ENCODE assay signal across 10 cellular contexts in genomic region chr21:33261635-33262034, GRCh38. TPM values are rescaled to one million over a fixed set of nuclear protein-coding genes. Genes with fewer than 3 reads are reported as not detected.
DNase-seq lines count a peak whose midpoint lies in the region; ATAC-seq, FAIRE-seq and TF ChIP-seq lines count a peak whose summit lies in the region.
"Had no signal": no experiment of that assay in that cellular context is flagged by ENCODE, and none has a peak within 500 bp of the region (broad histone marks: within the 10 kb centered on the region; RNA-seq: fewer than 3 reads in every experiment).

No MANE protein-coding gene starts in this region.

- H4K20me1 ChIP-seq in GM12878 (ENCODE audit: control insufficient read depth, insufficient read depth), result no peaks in the 10 kb centered on the region

- WGBS in GM12878 (ENCODE audit: insufficient coverage, insufficient replicate concordance, low lambda C conversion rate, missing lambda C conversion rate), result 44% methylated on average over 3 of the region's 3 CpGs

- peak; percentile 3; the same call in 1 of the 3 replicates for ATAC-seq in GM12878

- in situ Hi-C loops in GM12878 (cut with MboI), result loop anchor here (25.0 kb wide), 1 partner anchor 1601 kb away; no protein-coding TSS in a partner anchor

- DNase-seq in GDM1 (lab: John Stamatoyannopoulos, UW), result peak; percentile 56
- peak; percentile 34 for DNase-seq in NAMALWA (ENCODE audit: low spot score)
- DNase-seq in GM12878 (ENCODE audit: low read depth, low spot score), result no peak
- peak; percentile 44 for DNase-seq in osteocyte (ENCODE audit: extremely low spot score, unreplicated experiment)
- DNase-seq in A673 (ENCODE audit: low spot score), result no peak
- DNase-seq in right atrium auricular region (ENCODE audit: low spot score), result no peak
- no peak for DNase-seq in AG08395 (ENCODE audit: low spot score)
- no peak for DNase-seq in type B pancreatic cell (ENCODE audit: extremely low spot score, unreplicated experiment)
- DNase-seq: NCI-H1417 had no signal

- POLR2A ChIA-PET in GM12878 (lab: Charles Lee), result interaction anchor here (1.0 to 2.6 kb wide), 2 partner anchors 22 to 44 kb away, joined by 4 to 10 read pairs; no protein-coding TSS in a partner anchor
- POLR2A ChIA-PET in A673 (lab: Charles Lee; ENCODE audit: low non-redundant PET), result no interaction called here

- H3K4me1 Mint-ChIP-seq in osteocyte (ENCODE audit: unreplicated experiment), result peaks cover 10% of the 10 kb centered on the region
- peaks cover 12% of the 10 kb centered on the region for H3K4me1 Mint-ChIP-seq in type B pancreatic cell (ENCODE audit: unreplicated experiment)

- peak overlapping the region; percentile 45 for H3K27ac ChIP-seq in GM12878 (ENCODE audit: control insufficient read depth, insufficient read depth)
- no peak overlapping the region for H3K27ac ChIP-seq in A673 (ENCODE audit: low read depth, low read length, poor library complexity, severe bottlenecking)
- no peak overlapping the region for H3K27ac ChIP-seq in right atrium auricular region

- TF ChIP-seq RAD21 in GM12878 (IDR thresholded peaks at IDR 0.05; ENCODE audit: insufficient read depth, low read depth, low read length), result no peak

- CTCF ChIA-PET in GM12878 (lab: Yijun Ruan, JAX), result interaction anchor here (1.1 to 1.5 kb wide), 2 partner anchors 10 to 23 kb away, joined by 3 read pairs; no protein-coding TSS in a partner anchor
- CTCF ChIA-PET in A673 (lab: Charles Lee), result no interaction called here

- H3K9me3 Mint-ChIP-seq in osteocyte (ENCODE audit: unreplicated experiment), result no peaks in the 10 kb centered on the region
- peaks cover 3% of the 10 kb centered on the region for H3K9me3 Mint-ChIP-seq in type B pancreatic cell

- no peak overlapping the region for H3K4me3 Mint-ChIP-seq in osteocyte (ENCODE audit: unreplicated experiment)
- no peak overlapping the region for H3K4me3 Mint-ChIP-seq in type B pancreatic cell

- no peak overlapping the region for H3K9ac ChIP-seq in GM12878 (ENCODE audit: control insufficient read depth, insufficient read depth, low read length)

- H3K4me3 ChIP-seq in GM12878 (no peak overlapping the region), A673 (ENCODE audit: low read depth, low read length, poor library complexity, severe bottlenecking) (no peak overlapping the region), right atrium auricular region (no peak overlapping the region)

- RAD21 ChIA-PET in GM12878 (lab: Charles Lee; ENCODE audit: unreplicated experiment), result interaction anchor here (0.6 to 1.6 kb wide), 7 partner anchors 12 to 183 kb away, joined by 3 to 7 read pairs (median 5); partner anchors contain the start of gene IFNAR1

- no peak for TF ChIP-seq POLR2A in GM12878 (IDR thresholded peaks at IDR 0.05; ENCODE audit: low read depth, low read length)

- no peak for TF ChIP-seq CTCF in GM12878 (IDR thresholded peaks at IDR 0.05 in 2 of 3, conservative IDR thresholded peaks at IDR 0.05 in 1 of 3; ENCODE audit: control insufficient read depth in 2 of 3, extremely low read depth in 1 of 3, insufficient read depth in 1 of 3, low read depth in 3 of 3, low read length in 3 of 3)
- no peak for TF ChIP-seq CTCF in osteocyte (IDR thresholded peaks at IDR 0.05)
- TF ChIP-seq CTCF in A673 (conservative IDR thresholded peaks at IDR 0.05; ENCODE audit: low read depth, low read length), result no peak
- TF ChIP-seq CTCF in right atrium auricular region (IDR thresholded peaks at IDR 0.05), result no peak
- no peak for TF ChIP-seq CTCF in type B pancreatic cell (conservative IDR thresholded peaks at IDR 0.05)

- BruUV-seq in GM12878 (replicated peaks; lab: Mats Ljungman, UMichigan) (no TSS peak), A673 (replicated peaks; lab: Mats Ljungman, UMichigan) (no TSS peak)

- H3K27me3 Mint-ChIP-seq in osteocyte (ENCODE audit: unreplicated experiment) (no peaks in the 10 kb centered on the region), type B pancreatic cell (no peaks in the 10 kb centered on the region)

- no peak for FAIRE-seq in GM12878 (lab: Jason Lieb, UNC)
- FAIRE-seq: islet of Langerhans had no signal

- SMC1A ChIA-PET in GM12878 (lab: Charles Lee; ENCODE audit: uncharacterized antibody, unreplicated experiment), result interaction anchor here (0.7 to 1.8 kb wide), 10 partner anchors 11 to 110 kb away, joined by 3 to 5 read pairs (median 4); no protein-coding TSS in a partner anchor

- H3K36me3 ChIP-seq in GM12878 (ENCODE audit: control insufficient read depth in 2 of 2, insufficient read depth in 2 of 2, low read length in 1 of 2), result peaks cover 15 to 25% of the 10 kb centered on the region in 2 experiments
- H3K36me3 ChIP-seq in A673 (ENCODE audit: insufficient read depth, low read length, poor library complexity, severe bottlenecking), result peaks cover 12% of the 10 kb centered on the region
- peaks cover 26% of the 10 kb centered on the region for H3K36me3 ChIP-seq in right atrium auricular region

- H3K4me2 ChIP-seq in GM12878 (ENCODE audit: control insufficient read depth, insufficient read depth), result no peak overlapping the region

- no peak for TF ChIP-seq EP300 in GM12878 (IDR thresholded peaks at IDR 0.05; ENCODE audit: borderline replicate concordance in 1 of 2, control insufficient read depth in 1 of 2, low read depth in 2 of 2, low read length in 2 of 2)

- H3K27ac Mint-ChIP-seq in osteocyte (ENCODE audit: unreplicated experiment) (no peak overlapping the region), type B pancreatic cell (no peak overlapping the region)

- H3K9me3 ChIP-seq in GM12878 (replicated peaks; ENCODE audit: control insufficient read depth, insufficient read depth, low read length) (no peaks in the 10 kb centered on the region; the same call in 2 of the 3 replicates), A673 (ENCODE audit: low read depth, low read length, poor library complexity, severe bottlenecking) (no peaks in the 10 kb centered on the region), right atrium auricular region (no peaks in the 10 kb centered on the region)

- no peak overlapping the region for H2AFZ ChIP-seq in GM12878 (ENCODE audit: control insufficient read depth, low read depth, low read length)

- H3K27me3 ChIP-seq in GM12878 (replicated peaks in 1 of 2; ENCODE audit: control insufficient read depth in 2 of 2, insufficient read depth in 2 of 2, low read length in 1 of 2) (no peaks in the 10 kb centered on the region), A673 (replicated peaks; ENCODE audit: insufficient read depth, low read depth, low read length, poor library complexity) (no peaks in the 10 kb centered on the region), right atrium auricular region (no peaks in the 10 kb centered on the region)

- intact Hi-C loops in GM12878 (cut with micrococcal nuclease; ENCODE audit: unreplicated experiment) (no loop called here), A673 (cut with micrococcal nuclease; ENCODE audit: unreplicated experiment) (no loop called here)

- H3K4me1 ChIP-seq in GM12878 (ENCODE audit: control insufficient read depth, insufficient read depth, low read length) (peaks cover 5% of the 10 kb centered on the region; the same call in 1 of the 2 replicates), A673 (ENCODE audit: insufficient read depth, low read length, poor library complexity, severe bottlenecking) (no peaks in the 10 kb centered on the region), right atrium auricular region (peaks cover 0 to 6% of the 10 kb centered on the region in 2 donors)

- H3K79me2 ChIP-seq in GM12878 (ENCODE audit: control insufficient read depth, insufficient read depth, low read length), result peaks cover 9% of the 10 kb centered on the region

- H3K36me3 Mint-ChIP-seq in osteocyte (ENCODE audit: unreplicated experiment), result peaks cover 21% of the 10 kb centered on the region
- peaks cover 21% of the 10 kb centered on the region for H3K36me3 Mint-ChIP-seq in type B pancreatic cell

RNA-seq across cellular contexts. Expression of gene IL10RB, which starts 4.5 kb away (rescaled TPM):
- 35.3 and 38.4 TPM in 2 replicates for total RNA-seq in GM12878 (2013; cell fraction: nucleolus; rRNA removed)
- total RNA-seq in GM12878 (2014; rRNA removed) (37.3 and 44.5 TPM in 2 replicates), GM12878 (2014; rRNA removed; fragmentation: Illumina TruSeq; extraction: Trizol) (30.0 and 32.4 TPM in 2 replicates), GM12878 (2021) (22.7 and 26.9 TPM in 2 replicates), osteocyte (21.1 and 21.7 TPM in 2 replicates), A673 (2021) (11.1 and 12.7 TPM in 2 replicates), right atrium auricular region (10 to 100 TPM; 10.2 to 21.8 TPM), type B pancreatic cell (ENCODE audit: low replicate concordance) (13.8 and 19.1 TPM in 2 replicates)
- polyA plus RNA-seq in GM12878 (2011; ENCODE audit: low read depth), result 28.8 TPM
- polyA plus RNA-seq in GM12878 (2011; rRNA removed) (31.4 and 37.4 TPM in 2 replicates), GM12878 (2014; fragmentation: Illumina TruSeq; extraction: Trizol) (27.3 and 37.5 TPM in 2 replicates), GM12878 (2014; fragmentation: Nextera tagmentation; extraction: Ambion mirVana) (10 to 100 TPM; 15.0 to 23.3 TPM), GM12878 (2014; rRNA removed) (27.2 and 31.1 TPM in 2 replicates), GM12878 (2016; fragmentation: Nextera tagmentation; extraction: Ambion mirVana) (10 to 100 TPM; 49.8 to 55.1 TPM)
- 32.9 and 43.8 TPM in 2 replicates for polyA plus RNA-seq in GM12878 (2011; cell fraction: cytosol; rRNA removed)
- polyA plus RNA-seq in GM12878 (2011; cell fraction: nucleus; rRNA removed), result 13.2 and 14.8 TPM in 2 replicates
- polyA plus RNA-seq in GM12878 (2012), result 30.3 and 41.4 TPM in 2 replicates
- 43.3 and 51.9 TPM in 2 replicates for polyA minus RNA-seq in GM12878 (2011; rRNA and poly(A)+ RNA removed)
- 15.5 and 18.2 TPM in 2 replicates for polyA minus RNA-seq in GM12878 (2011; cell fraction: cytosol; rRNA and poly(A)+ RNA removed)
- 8.2 and 10.6 TPM in 2 replicates for polyA minus RNA-seq in GM12878 (2011; cell fraction: nucleus; rRNA and poly(A)+ RNA removed)

RNA-seq across cellular contexts. Expression of gene IFNAR2, which starts 31.9 kb away (rescaled TPM):
- 126 and 141 TPM in 2 replicates for total RNA-seq in GM12878 (2013; cell fraction: nucleolus; rRNA removed)
- 13.6 and 15.9 TPM in 2 replicates for total RNA-seq in GM12878 (2014; rRNA removed)
- 17.8 and 20.4 TPM in 2 replicates for total RNA-seq in GM12878 (2014; rRNA removed; fragmentation: Illumina TruSeq; extraction: Trizol)
- 57.7 and 64.7 TPM in 2 replicates for total RNA-seq in GM12878 (2021)
- polyA plus RNA-seq in GM12878 (2011; ENCODE audit: low read depth), result 70.8 TPM
- 99.7 and 143 TPM in 2 replicates for polyA plus RNA-seq in GM12878 (2011; rRNA removed)
- 30.3 and 40.8 TPM in 2 replicates for polyA plus RNA-seq in GM12878 (2011; cell fraction: cytosol; rRNA removed)
- polyA plus RNA-seq in GM12878 (2011; cell fraction: nucleus; rRNA removed), result 41.7 and 46.0 TPM in 2 replicates
- polyA plus RNA-seq in GM12878 (2012), result 47.7 and 70.7 TPM in 2 replicates
- 76.6 and 99.0 TPM in 2 replicates for polyA plus RNA-seq in GM12878 (2014; fragmentation: Illumina TruSeq; extraction: Trizol)
- 10 to 100 TPM in 1 of 2 experiments, 1 to 10 TPM in 1; 8.5 to 23.3 TPM for polyA plus RNA-seq in GM12878 (2014; fragmentation: Nextera tagmentation; extraction: Ambion mirVana)
- 29.1 and 51.4 TPM in 2 replicates for polyA plus RNA-seq in GM12878 (2014; rRNA removed)
- polyA plus RNA-seq in GM12878 (2016; fragmentation: Nextera tagmentation; extraction: Ambion mirVana), result 10 to 100 TPM; 66.1 to 67.4 TPM
- 41.2 and 93.3 TPM in 2 replicates for polyA minus RNA-seq in GM12878 (2011; rRNA and poly(A)+ RNA removed)
- polyA minus RNA-seq in GM12878 (2011; cell fraction: cytosol; rRNA and poly(A)+ RNA removed), result 18.4 and 19.6 TPM in 2 replicates
- polyA minus RNA-seq in GM12878 (2011; cell fraction: nucleus; rRNA and poly(A)+ RNA removed), result 16.2 and 23.5 TPM in 2 replicates
- 15.9 and 17.9 TPM in 2 replicates for total RNA-seq in osteocyte
- total RNA-seq in A673 (2021), result 21.5 and 28.2 TPM in 2 replicates
- total RNA-seq in right atrium auricular region, result 1 to 10 TPM; 5.4 to 5.8 TPM
- 11.0 and 17.0 TPM in 2 replicates for total RNA-seq in type B pancreatic cell (ENCODE audit: low replicate concordance)

Comparison
In these comparisons a context has a peak if more than half of its experiments do, and no peak if none do; other contexts are left out.
1. DNase-seq: peak in GDM1 (single experiment), NAMALWA (single experiment) and osteocyte (single experiment); none in GM12878 (single experiment), A673 (single experiment), right atrium auricular region (single experiment), AG08395 (single experiment) and type B pancreatic cell (single experiment).